Comparison of ENCODE assay signal across 18 cellular contexts in the genomic region with DNA sequence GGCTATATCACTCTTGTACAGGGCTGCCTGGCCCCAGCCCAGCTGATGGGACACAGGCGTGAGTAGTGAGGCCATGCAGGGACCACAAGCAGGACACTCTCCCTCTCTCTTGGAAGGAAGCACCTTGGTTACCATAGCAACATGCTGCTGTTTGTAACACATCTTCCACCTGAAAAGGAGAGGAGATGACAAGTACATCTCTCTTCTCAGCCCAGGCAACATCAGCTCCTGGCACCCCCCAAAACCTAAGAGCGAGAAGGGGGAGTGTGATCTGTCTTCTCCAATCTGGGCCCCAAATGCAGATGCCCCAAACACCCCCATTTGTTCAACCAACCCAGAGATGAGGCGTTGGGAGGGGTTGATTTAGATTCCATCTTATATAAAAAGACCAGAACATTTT. TPM values are rescaled to one million over a fixed set of nuclear protein-coding genes. Genes with fewer than 3 reads are reported as not detected.
DNase-seq lines count a peak whose midpoint lies in the region; ATAC-seq and TF ChIP-seq lines count a peak whose summit lies in the region.
"Had no signal": no experiment of that assay in that cellular context is flagged by ENCODE, and none has a peak within 500 bp of the region (broad histone marks: within the 10 kb centered on the region; RNA-seq: fewer than 3 reads in every experiment).

No MANE protein-coding gene starts in this region.

- WGBS in mammary epithelial cell (ENCODE audit: low coverage, missing lambda C conversion rate): 65% methylated on average over 3 of the region's 3 CpGs
- WGBS in right cardiac atrium: 73% methylated on average over 3 of the region's 3 CpGs

- H3K79me2 ChIP-seq in mammary epithelial cell (ENCODE audit: insufficient read depth, low read length): no peaks in the 10 kb centered on the region

- ATAC-seq in right cardiac atrium (no peak), HG02852 (IDR thresholded peaks at IDR 0.05; ENCODE audit: unreplicated experiment) (no peak)
- ATAC-seq: Right ventricle myocardium inferior had no signal

- H3K4me1 Mint-ChIP-seq in MCF 10A (ENCODE audit: insufficient read depth, unreplicated experiment): peaks cover 17% of the 10 kb centered on the region
- H3K4me1 Mint-ChIP-seq: CD4-positive, alpha-beta memory T cell had no signal

- DNase-seq in MCF 10A (ENCODE audit: unreplicated experiment): no peak
- no peak for DNase-seq in mammary epithelial cell
- peak; percentile 23 for DNase-seq in NCI-H2227 treated with DMSO at 0.1 percent for 48 hours (lab: John Stamatoyannopoulos, UW)
- DNase-seq in dorsolateral prefrontal cortex: peak in 2 of 10 donors; percentile 63 to 65
- peak; percentile 59 for DNase-seq in putamen (ENCODE audit: low spot score)
- no peak for DNase-seq in SIG-M5 treated with dmso at 0.1 percent for 504 hours (lab: John Stamatoyannopoulos, UW; ENCODE audit: unreplicated experiment)
- DNase-seq in right cardiac atrium: no peak
- DNase-seq: Calu3; CD4-positive, alpha-beta memory T cell; DMS79; NCI-H526 had no signal

- H3K4me1 ChIP-seq in mammary epithelial cell (ENCODE audit: insufficient read depth, low read length) (peaks cover 10% of the 10 kb centered on the region), right cardiac atrium (ENCODE audit: control insufficient read depth, insufficient read depth, low read length) (no peaks in the 10 kb centered on the region)

- intact Hi-C loops in MCF 10A (cut with micrococcal nuclease) (no loop called here), mammary epithelial cell (cut with micrococcal nuclease) (no loop called here), dorsolateral prefrontal cortex (cut with DNase I) (no loop called here), right cardiac atrium (cut with DNase I) (no loop called here)

- no peak overlapping the region for H3K9ac ChIP-seq in mammary epithelial cell (ENCODE audit: insufficient read depth, low read length)
- H3K9ac ChIP-seq: BLaER1 had no signal

- H3K27me3 ChIP-seq in mammary epithelial cell (ENCODE audit: insufficient read depth, low read length) (peaks cover 2% of the 10 kb centered on the region), dorsolateral prefrontal cortex (no peaks in the 10 kb centered on the region), right cardiac atrium (ENCODE audit: control insufficient read depth, insufficient read depth) (no peaks in the 10 kb centered on the region)
- H3K27me3 ChIP-seq: BLaER1 had no signal

- H3K9me3 Mint-ChIP-seq in MCF 10A (ENCODE audit: unreplicated experiment): peaks cover 8% of the 10 kb centered on the region

- H2AFZ ChIP-seq in mammary epithelial cell (ENCODE audit: low read depth, low read length): no peak overlapping the region

- H3K4me3 Mint-ChIP-seq in MCF 10A (ENCODE audit: unreplicated experiment): no peak overlapping the region
- H3K4me3 Mint-ChIP-seq: CD4-positive, alpha-beta memory T cell had no signal

- H3K27me3 Mint-ChIP-seq in MCF 10A (ENCODE audit: insufficient read depth, unreplicated experiment): no peaks in the 10 kb centered on the region

- H3K9me3 ChIP-seq in mammary epithelial cell (replicated peaks; ENCODE audit: insufficient read depth, low read length) (no peaks in the 10 kb centered on the region), right cardiac atrium (ENCODE audit: control insufficient read depth, low read length) (no peaks in the 10 kb centered on the region)
- H3K9me3 ChIP-seq: BLaER1 had no signal

- H3K27ac Mint-ChIP-seq in MCF 10A (ENCODE audit: low read depth, unreplicated experiment): peak overlapping the region; percentile 72
- H3K27ac Mint-ChIP-seq: CD4-positive, alpha-beta memory T cell had no signal

- dilution Hi-C loops in mammary epithelial cell (cut with HindIII; ENCODE audit: low sequenced_read_pairs): loop anchor here (10.0 kb wide), 1 partner anchor 68 kb away; no protein-coding TSS in a partner anchor

- TF ChIP-seq CTCF in MCF 10A (IDR thresholded peaks at IDR 0.05; ENCODE audit: unreplicated experiment): no peak
- no peak for TF ChIP-seq CTCF in mammary epithelial cell (conservative IDR thresholded peaks at IDR 0.05 in 1 of 2, IDR thresholded peaks at IDR 0.05 in 1 of 2; ENCODE audit: extremely low read depth in 1 of 2, insufficient read depth in 1 of 2, low read depth in 1 of 2, low read length in 2 of 2)
- no peak for TF ChIP-seq CTCF in dorsolateral prefrontal cortex (IDR thresholded peaks at IDR 0.05 in 54 of 56, conservative IDR thresholded peaks at IDR 0.05 in 2 of 56; ENCODE audit: low read depth in 1 of 56, partially characterized antibody in 56 of 56)

- POLR2A ChIA-PET in MCF 10A (lab: Yijun Ruan, JAX): interaction anchor here (1.1 to 2.0 kb wide), 3 partner anchors 9 to 87 kb away, joined by 3 to 9 read pairs (median 4); no protein-coding TSS in a partner anchor

- H3K36me3 ChIP-seq in mammary epithelial cell (ENCODE audit: insufficient read depth, low read length): no peaks in the 10 kb centered on the region
- H3K36me3 ChIP-seq: BLaER1 had no signal

- H3K4me3 ChIP-seq in mammary epithelial cell (replicated peaks in 1 of 3; ENCODE audit: insufficient read depth in 1 of 3, low read depth in 2 of 3, low read length in 3 of 3) (no peak overlapping the region), dorsolateral prefrontal cortex (peak overlapping the region in 1 of 59 donors; percentile 9), right cardiac atrium (ENCODE audit: low read length) (no peak overlapping the region)
- H3K4me3 ChIP-seq: BLaER1, SK-N-MC had no signal

- H4K20me1 ChIP-seq in mammary epithelial cell (ENCODE audit: insufficient read depth, low read length): no peaks in the 10 kb centered on the region
- H4K20me1 ChIP-seq: BLaER1 had no signal

- BruUV-seq in MCF 10A (replicated peaks; lab: Mats Ljungman, UMichigan) (no TSS peak), mammary epithelial cell (replicated peaks; lab: Mats Ljungman, UMichigan) (no TSS peak)

- no peak overlapping the region for H3K4me2 ChIP-seq in mammary epithelial cell (ENCODE audit: insufficient read depth, low read depth, low read length)
- H3K4me2 ChIP-seq: BLaER1 had no signal

- peaks cover 4% of the 10 kb centered on the region for H3K36me3 Mint-ChIP-seq in MCF 10A (ENCODE audit: insufficient read depth, unreplicated experiment)
- H3K36me3 Mint-ChIP-seq: CD4-positive, alpha-beta memory T cell had no signal

- CTCF ChIA-PET in MCF 10A (lab: Yijun Ruan, JAX) (interaction anchor here (1.0 kb wide), 1 partner anchor 9 kb away, joined by 4 read pairs; no protein-coding TSS in a partner anchor), mammary epithelial cell (lab: Charles Lee; ENCODE audit: low non-redundant PET) (no interaction called here)

- H3K27ac ChIP-seq in mammary epithelial cell (ENCODE audit: insufficient read depth, low read depth, low read length) (no peak overlapping the region), dorsolateral prefrontal cortex (peak overlapping the region in 40 of 59 donors; percentile 3 to 89 (median 75)), right cardiac atrium (ENCODE audit: low read length) (no peak overlapping the region)
- H3K27ac ChIP-seq: BLaER1, SK-N-MC had no signal

- in situ Hi-C loops in mammary epithelial cell (cut with MboI; ENCODE audit: low sequenced_read_pairs in 2 of 2): no loop called here

RNA-seq across cellular contexts. Expression of a gene that starts 49.9 kb away (rescaled TPM):
- total RNA-seq in MCF 10A (2022) (2.8 and 3.0 TPM in 2 replicates), mammary epithelial cell (under 1 TPM in 1 of 2 donors, not detected in 1; 0.17 TPM), dorsolateral prefrontal cortex (100 to 1,000 TPM in 85 of 120 experiments, 10 to 100 TPM in 35; 39.1 to 171 (median 119) TPM), right cardiac atrium (1 to 10 TPM in 2 of 4 donors, under 1 TPM in 2; 0.35 to 1.6 (median 0.79) TPM)
- polyA plus RNA-seq in mammary epithelial cell (0.01 TPM), right cardiac atrium (0.66 TPM)
- polyA minus RNA-seq in mammary epithelial cell: not detected
- total RNA-seq: A673; Calu3; CD4-positive, alpha-beta memory T cell; M059J; OCI-LY7 had no signal

Comparison
In these comparisons a context has a peak if more than half of its experiments do, and no peak if none do; other contexts are left out.
1. DNase-seq: peak in NCI-H2227 treated with DMSO at 0.1 percent for 48 hours (single experiment) and putamen (single experiment); none in MCF 10A (single experiment), mammary epithelial cell (single experiment), SIG-M5 treated with dmso at 0.1 percent for 504 hours (single experiment) and right cardiac atrium (0 of 3).
2. H3K27ac ChIP-seq: peak in dorsolateral prefrontal cortex (40 of 59); none in mammary epithelial cell (single experiment) and right cardiac atrium (single experiment).